8 cellular contexts compared by ENCODE assay signal in genomic region chr1:212721388-212722247, GRCh38. TPM values are rescaled to one million over a fixed set of nuclear protein-coding genes. Genes with fewer than 3 reads are reported as not detected.
DNase-seq lines count a peak whose midpoint lies in the region; TF ChIP-seq lines count a peak whose summit lies in the region.

No MANE protein-coding gene starts in this region.

- no peaks in the 10 kb centered on the region for H3K4me1 ChIP-seq in right atrium auricular region

- H3K27ac ChIP-seq in right atrium auricular region: no peak overlapping the region

- peak; percentile 64 for DNase-seq in AG09309 (ENCODE audit: low read depth)
- peak; percentile 87 for DNase-seq in HCEC 1CT
- DNase-seq in UCSD-AML1 (lab: John Stamatoyannopoulos, UW; ENCODE audit: unreplicated experiment): peak; percentile 33
- DNase-seq in hepatic stellate cell (ENCODE audit: low spot score): peak; percentile 53
- no peak for DNase-seq in NCI-H1092 treated with DMSO at 0.1 percent for 48 hours (lab: John Stamatoyannopoulos, UW)
- no peak for DNase-seq in right atrium auricular region (ENCODE audit: low spot score)
- DNase-seq in NCI-H1436 treated with DMSO at 0.1 percent for 48 hours (lab: John Stamatoyannopoulos, UW): no peak
- no peak for DNase-seq in GM13977 (ENCODE audit: low spot score)

- TF ChIP-seq CTCF in AG09309 (IDR thresholded peaks at IDR 0.05; ENCODE audit: control insufficient read depth, insufficient read depth, low read depth, low read length, missing control alignments) (no peak), right atrium auricular region (IDR thresholded peaks at IDR 0.05) (no peak), GM13977 (IDR thresholded peaks at IDR 0.05; ENCODE audit: extremely low read depth, insufficient read depth, missing control alignments) (no peak)

- in situ Hi-C loops in GM13977 (cut with MboI; ENCODE audit: low pct_unique_long_range_greater_than_20kb, low sequenced_read_pairs, unreplicated experiment): no loop called here

- no peaks in the 10 kb centered on the region for H3K36me3 ChIP-seq in right atrium auricular region

- H3K9me3 ChIP-seq in right atrium auricular region: no peaks in the 10 kb centered on the region

- H3K4me3 ChIP-seq in AG09309 (ENCODE audit: control insufficient read depth, low read depth, low read length) (no peak overlapping the region), right atrium auricular region (no peak overlapping the region)

- H3K27me3 ChIP-seq in right atrium auricular region: no peaks in the 10 kb centered on the region

RNA-seq across cellular contexts. Expression of gene BATF3, which starts 22.0 kb away (rescaled TPM):
- total RNA-seq in right atrium auricular region: 1 to 10 TPM in 1 of 2 donors, under 1 TPM in 1; 0.96 to 3.3 TPM

Comparison
In these comparisons a context has a peak if more than half of its experiments do, and no peak if none do; other contexts are left out.
1. DNase-seq: peak in AG09309 (single experiment), HCEC 1CT (single experiment), UCSD-AML1 (single experiment) and hepatic stellate cell (single experiment); none in NCI-H1092 treated with DMSO at 0.1 percent for 48 hours (single experiment), right atrium auricular region (single experiment), NCI-H1436 treated with DMSO at 0.1 percent for 48 hours (single experiment) and GM13977 (single experiment).